In genomic region chr19:4284176-4284958, GRCh38 we compare ENCODE assay signal across 1 cellular context.
TF ChIP-seq lines count a peak whose summit lies in the region.

No MANE protein-coding gene starts in this region.

TF ChIP-seq in HepG2, 621 proteins besides CTCF, POLR2A, EP300 and RAD21 (continues in another document):
- TF ChIP-seq ZNF770 (CRISPR knock-in tag; IDR thresholded peaks at IDR 0.05) (peak; percentile 42; the same call in 1 of the 2 replicates), ZSCAN30 (CRISPR knock-in tag; IDR thresholded peaks at IDR 0.05) (no peak), NFYB (CRISPR knock-in tag; IDR thresholded peaks at IDR 0.05) (peak; percentile 93), PAXIP1 (CRISPR knock-in tag; conservative IDR thresholded peaks at IDR 0.05) (peak; percentile 57), TARDBP (CRISPR knock-in tag; IDR thresholded peaks at IDR 0.05) (peak; percentile 37; the same call in 1 of the 2 replicates), PHF21A (CRISPR knock-in tag; IDR thresholded peaks at IDR 0.05) (peak; percentile 97), NR2F1 (CRISPR knock-in tag; IDR thresholded peaks at IDR 0.05) (peak; percentile 44 to 45; a peak in 2 of 4 replicates), ZNF629 (CRISPR knock-in tag; conservative IDR thresholded peaks at IDR 0.05) (peak; percentile 63; the same call in 1 of the 2 replicates), ZNF501 (CRISPR knock-in tag; IDR thresholded peaks at IDR 0.05) (peak; percentile 73; the same call in 1 of the 2 replicates), SP1 (IDR thresholded peaks at IDR 0.05) (no peak), SP1 (CRISPR knock-in tag; IDR thresholded peaks at IDR 0.05) (peak; percentile 89), TEF (CRISPR knock-in tag; IDR thresholded peaks at IDR 0.05) (no peak), NR2F2 (IDR thresholded peaks at IDR 0.05; ENCODE audit: borderline replicate concordance, low read depth) (0 out of 2 replicates have a peak, but pooled peaks have one; percentile 17), ZNF616 (CRISPR knock-in tag; IDR thresholded peaks at IDR 0.05; ENCODE audit: low read depth) (0 out of 2 replicates have a peak, but pooled peaks have one; percentile 31), SAP130 (CRISPR knock-in tag; IDR thresholded peaks at IDR 0.05; ENCODE audit: low read depth) (peak; percentile 39; the same call in 1 of the 2 replicates), NFYC (CRISPR knock-in tag; IDR thresholded peaks at IDR 0.05) (peak; percentile 90), SUZ12 (IDR thresholded peaks at IDR 0.05; ENCODE audit: low read depth, low read length) (no peak), ZKSCAN5 (CRISPR knock-in tag; IDR thresholded peaks at IDR 0.05) (no peak), CREB1 (IDR thresholded peaks at IDR 0.05) (no peak), CREB1 (CRISPR knock-in tag; IDR thresholded peaks at IDR 0.05) (peak; percentile 24; the same call in 1 of the 2 replicates), ZNF547 (CRISPR knock-in tag; IDR thresholded peaks at IDR 0.05) (peak; percentile 19; the same call in 1 of the 2 replicates), ZNF205 (CRISPR knock-in tag; IDR thresholded peaks at IDR 0.05) (no peak), ARID4A (CRISPR knock-in tag; IDR thresholded peaks at IDR 0.05; ENCODE audit: borderline replicate concordance) (peak; percentile 51; the same call in 1 of the 2 replicates), SMC3 (IDR thresholded peaks at IDR 0.05; ENCODE audit: low read length) (no peak), RFX5 (IDR thresholded peaks at IDR 0.05; ENCODE audit: low read depth, low read length) (peak; percentile 49), SALL1 (CRISPR knock-in tag; IDR thresholded peaks at IDR 0.05) (peak; percentile 45), ZFP36L2 (CRISPR knock-in tag; IDR thresholded peaks at IDR 0.05) (no peak), PCBP2 (optimal IDR thresholded peaks at IDR 0.05; ENCODE audit: low read depth, low read length, poor library complexity, severe bottlenecking) (no peak), GFI1 (CRISPR knock-in tag; IDR thresholded peaks at IDR 0.05; ENCODE audit: borderline replicate concordance) (peak; percentile 32; the same call in 1 of the 2 replicates), THAP11 (CRISPR knock-in tag; IDR thresholded peaks at IDR 0.05) (peak; percentile 35; the same call in 1 of the 2 replicates), HNF1B (CRISPR knock-in tag; IDR thresholded peaks at IDR 0.05) (peak; percentile 30; the same call in 1 of the 2 replicates), SP2 (CRISPR knock-in tag; IDR thresholded peaks at IDR 0.05) (peak; percentile 83), KAT8 (CRISPR knock-in tag; IDR thresholded peaks at IDR 0.05) (peak; percentile 53), ZNF883 (CRISPR knock-in tag; IDR thresholded peaks at IDR 0.05; ENCODE audit: not compliant biosample characterization) (peak; percentile 53), ZNF652 (CRISPR knock-in tag; IDR thresholded peaks at IDR 0.05; ENCODE audit: borderline replicate concordance, low read depth) (peak; percentile 99), ZNF687 (CRISPR knock-in tag; IDR thresholded peaks at IDR 0.05) (peak; percentile 49; the same call in 1 of the 2 replicates), NR2F6 (IDR thresholded peaks at IDR 0.05) (peak; percentile 58), NR2F6 (CRISPR knock-in tag; IDR thresholded peaks at IDR 0.05) (no peak), ZMYM4 (CRISPR knock-in tag; IDR thresholded peaks at IDR 0.05) (peak; percentile 60), ZNF788 (CRISPR knock-in tag; IDR thresholded peaks at IDR 0.05; ENCODE audit: borderline replicate concordance) (peak; percentile 19; the same call in 1 of the 2 replicates), HMG20B (CRISPR knock-in tag; conservative IDR thresholded peaks at IDR 0.05) (0 out of 2 replicates have a peak, but pooled peaks have one; percentile 23), THYN1 (CRISPR knock-in tag; IDR thresholded peaks at IDR 0.05; ENCODE audit: borderline replicate concordance, low read depth) (no peak), GATAD2A (CRISPR knock-in tag; IDR thresholded peaks at IDR 0.05) (0 out of 2 replicates have a peak, but pooled peaks have one; percentile 13), ZEB1 (IDR thresholded peaks at IDR 0.05; ENCODE audit: insufficient replicate concordance, low read depth) (peak; percentile 45), RCOR2 (CRISPR knock-in tag; IDR thresholded peaks at IDR 0.05) (0 out of 2 replicates have a peak, but pooled peaks have one; percentile 13), RFXAP (CRISPR knock-in tag; IDR thresholded peaks at IDR 0.05; ENCODE audit: borderline replicate concordance) (peak; percentile 28; the same call in 1 of the 2 replicates), ZNF607 (CRISPR knock-in tag; IDR thresholded peaks at IDR 0.05; ENCODE audit: borderline replicate concordance) (0 out of 2 replicates have a peak, but pooled peaks have one; percentile 41), HDAC1 (CRISPR knock-in tag; IDR thresholded peaks at IDR 0.05) (peak; percentile 55; the same call in 1 of the 2 replicates), LCORL (IDR thresholded peaks at IDR 0.05) (no peak), LCORL (CRISPR knock-in tag; IDR thresholded peaks at IDR 0.05) (0 out of 2 replicates have a peak, but pooled peaks have one; percentile 28), FOXP4 (CRISPR knock-in tag; IDR thresholded peaks at IDR 0.05) (0 out of 2 replicates have a peak, but pooled peaks have one; percentile 9)
